9 cellular contexts compared by ENCODE assay signal in the genomic region with DNA sequence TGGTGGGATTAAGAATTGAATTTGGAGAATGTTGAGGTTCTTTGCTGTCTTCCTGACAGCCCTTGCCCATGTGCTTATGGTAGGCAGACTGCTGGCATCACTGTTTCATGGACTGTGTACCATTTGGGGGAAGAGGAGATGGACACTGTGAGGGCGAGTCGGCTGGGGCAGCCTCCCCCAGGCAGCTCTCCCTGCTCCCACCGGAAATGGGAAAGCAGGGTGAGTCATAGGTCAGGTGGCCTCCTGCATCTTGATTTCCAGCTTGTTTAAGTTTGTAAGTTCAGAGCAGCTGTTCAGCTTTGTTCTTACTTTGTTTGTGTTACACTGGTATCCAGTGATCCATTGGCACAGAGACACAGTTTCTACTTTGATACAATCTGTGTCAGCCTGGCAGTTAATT.
DNase-seq lines count a peak whose midpoint lies in the region; ATAC-seq and TF ChIP-seq lines count a peak whose summit lies in the region.
"Had no signal": no experiment of that assay in that cellular context is flagged by ENCODE, and none has a peak within 500 bp of the region (broad histone marks: within the 10 kb centered on the region; RNA-seq: fewer than 3 reads in every experiment).

No MANE protein-coding gene starts in this region.

- H3K27ac ChIP-seq in RWPE1 = peak overlapping the region; percentile 33; the same call in 1 of the 2 replicates

- DNase-seq in GM04504 (ENCODE audit: low read depth) (peak; percentile 79), RWPE1 (ENCODE audit: low spot score) (peak; percentile 36), fibroblast of gingiva (ENCODE audit: low read depth) (peak; percentile 72), pulmonary artery endothelial cell (ENCODE audit: low read depth, low spot score) (peak; percentile 37), SHP77 (lab: John Stamatoyannopoulos, UW) (no peak)
- DNase-seq: activated CD8-positive, alpha-beta T cell treated with anti-CD3 and anti-CD28 coated beads, Interleukin-2, amount 10 ng/mL, durations not matched to agents 7 days and 5 days; GDM1 had no signal

- CTCF ChIA-PET in RWPE1 (lab: Yijun Ruan, JAX) = interaction anchor here (1.8 kb wide), 1 partner anchor 15 kb away, joined by 7 read pairs; no protein-coding TSS in a partner anchor

- ATAC-seq in esophagus mucosa = no peak
- ATAC-seq in GM21515 (IDR thresholded peaks at IDR 0.05; ENCODE audit: unreplicated experiment) = no peak
- ATAC-seq: activated CD8-positive, alpha-beta T cell treated with anti-CD3 and anti-CD28 coated beads, Interleukin-2, amount 10 ng/mL, durations not matched to agents 7 days and 5 days had no signal

- POLR2A ChIA-PET in RWPE1 (lab: Yijun Ruan, JAX; ENCODE audit: low non-redundant PET) = no interaction called here

- TF ChIP-seq CTCF in RWPE1 (conservative IDR thresholded peaks at IDR 0.05; ENCODE audit: low read depth) = no peak

Comparison
In these comparisons a context has a peak if more than half of its experiments do, and no peak if none do; other contexts are left out.
1. DNase-seq: peak in GM04504 (single experiment), RWPE1 (single experiment), fibroblast of gingiva (single experiment) and pulmonary artery endothelial cell (single experiment); none in SHP77 (0 of 2).